In genomic region chr22:17368144-17368726, GRCh38 we compare ENCODE assay signal across 8 cellular contexts. TPM values are rescaled to one million over a fixed set of nuclear protein-coding genes. Genes with fewer than 3 reads are reported as not detected.
DNase-seq lines count a peak whose midpoint lies in the region; ATAC-seq, FAIRE-seq and TF ChIP-seq lines count a peak whose summit lies in the region.

No MANE protein-coding gene starts in this region.

- ATAC-seq in CD4-positive, alpha-beta T cell (ENCODE audit: poor library complexity) = no peak
- ATAC-seq in GM19328 (IDR thresholded peaks at IDR 0.05; ENCODE audit: unreplicated experiment) = no peak
- ATAC-seq in GM19035 (IDR thresholded peaks at IDR 0.05; ENCODE audit: unreplicated experiment) = no peak

- H2BK5ac ChIP-seq in H1 (ENCODE audit: low read depth, low read length) = peak overlapping the region; percentile 97

- H2BK20ac ChIP-seq in H1 (ENCODE audit: low read length) = no peak overlapping the region

- peak overlapping the region; percentile 83 to 93 (median 86) for H3K9ac ChIP-seq in H1 (replicated peaks in 1 of 4; ENCODE audit: extremely low read depth in 1 of 4, low read depth in 3 of 4, low read length in 3 of 4)

- H3K4me3 ChIP-seq in MG63 (peak overlapping the region; percentile 30; the same call in 1 of the 2 replicates), H1 (ENCODE audit: extremely low read depth in 1 of 4, insufficient read depth in 2 of 4, low read depth in 3 of 4, low read length in 4 of 4) (peak overlapping the region; percentile 65 to 92 (median 81))

- H3K23ac ChIP-seq in H1 (ENCODE audit: insufficient read length) = no peak overlapping the region

- no peak overlapping the region; the same call in 1 of the 2 replicates for H2AK5ac ChIP-seq in H1 (ENCODE audit: low read depth, low read length)

- H4K91ac ChIP-seq in H1 (replicated peaks; ENCODE audit: insufficient read length, low read length) = peak overlapping the region; percentile 98

- no peak overlapping the region for H3K4ac ChIP-seq in H1 (replicated peaks; ENCODE audit: insufficient read length, low read depth, low read length)

- H3K4me1 ChIP-seq in H1 (replicated peaks in 1 of 4; ENCODE audit: control insufficient read depth in 3 of 4, insufficient read depth in 4 of 4, low read length in 3 of 4) = peaks cover 0 to 13% (median 4%) of the 10 kb centered on the region in 4 experiments; a peak in 5 of 7 replicates

- peak overlapping the region; percentile 20 for H4K5ac ChIP-seq in H1 (ENCODE audit: insufficient read length, low read depth, low read length)

- no peak for DNase-seq in CD4-positive, alpha-beta T cell
- DNase-seq in MG63 = peak; percentile 6
- no peak for DNase-seq in H1 (ENCODE audit: low read depth in 1 of 2, low spot score in 2 of 2)
- no peak for DNase-seq in neural crest cell (ENCODE audit: low read depth, low spot score)
- no peak for DNase-seq in SIG-M5 (lab: John Stamatoyannopoulos, UW)
- DNase-seq in NCI-H774 (lab: John Stamatoyannopoulos, UW) = no peak

- H3K27me3 Mint-ChIP-seq in CD4-positive, alpha-beta T cell = peaks cover 65% of the 10 kb centered on the region
- no peaks in the 10 kb centered on the region for H3K27me3 Mint-ChIP-seq in neural crest cell (ENCODE audit: low read depth)

- H3K36me3 ChIP-seq in MG63 = no peaks in the 10 kb centered on the region
- H3K36me3 ChIP-seq in H1 (ENCODE audit: control insufficient read depth in 2 of 4, insufficient read depth in 4 of 4, low read length in 3 of 4) = no peaks in the 10 kb centered on the region

- no peaks in the 10 kb centered on the region for H4K20me1 ChIP-seq in H1 (replicated peaks in 1 of 2; ENCODE audit: control insufficient read depth in 1 of 2, insufficient read depth in 2 of 2, low read length in 2 of 2)

- H3K27me3 ChIP-seq in CD4-positive, alpha-beta T cell (ENCODE audit: control insufficient read depth, insufficient read depth, low read length) = peaks cover 59% of the 10 kb centered on the region
- H3K27me3 ChIP-seq in MG63 (peaks cover 47% of the 10 kb centered on the region), H1 (replicated peaks in 1 of 4; ENCODE audit: control insufficient read depth in 3 of 4, extremely low read depth in 1 of 4, insufficient read depth in 3 of 4, low read length in 3 of 4) (no peaks in the 10 kb centered on the region)

- peaks cover 12% of the 10 kb centered on the region; the same call in 1 of the 2 replicates for H3K23me2 ChIP-seq in H1 (ENCODE audit: low read depth, low read length)

- H3K4me1 Mint-ChIP-seq in CD4-positive, alpha-beta T cell (ENCODE audit: low read depth) = peaks cover 29% of the 10 kb centered on the region
- peaks cover 37% of the 10 kb centered on the region for H3K4me1 Mint-ChIP-seq in neural crest cell

- H3K4me2 ChIP-seq in H1 (ENCODE audit: insufficient read depth in 1 of 2, low read depth in 2 of 2, low read length in 2 of 2) = peak overlapping the region; percentile 74 to 75

- no peaks in the 10 kb centered on the region for H3K9me3 Mint-ChIP-seq in CD4-positive, alpha-beta T cell
- H3K9me3 Mint-ChIP-seq in neural crest cell = no peaks in the 10 kb centered on the region

- peak overlapping the region; percentile 53; the same call in 1 of the 2 replicates for H2BK12ac ChIP-seq in H1 (ENCODE audit: low read depth, low read length)

- H2BK15ac ChIP-seq in H1 (ENCODE audit: low read length) = no peak overlapping the region

- H3K79me2 ChIP-seq in H1 (ENCODE audit: control insufficient read depth in 1 of 2, insufficient read depth in 2 of 2, low read length in 2 of 2) = peaks cover 34 to 50% of the 10 kb centered on the region in 2 experiments

- WGBS in H1 (ENCODE audit: extremely low coverage in 1 of 2, insufficient coverage in 1 of 2, insufficient read length in 1 of 2, insufficient replicate concordance in 2 of 2, low coverage in 1 of 2, low lambda C conversion rate in 2 of 2, missing lambda C conversion rate in 1 of 2), 2 experiments = 3% methylated on average over 18 of the region's 18 CpGs; no CpG with 5 or more reads in 1 of the 2 experiments

- TF ChIP-seq RAD21 in H1 (IDR thresholded peaks at IDR 0.05 in 1 of 2, conservative IDR thresholded peaks at IDR 0.05 in 1 of 2; ENCODE audit: low read depth in 2 of 2, low read length in 2 of 2) = no peak; a peak in 1 of 4 replicates

- H4K8ac ChIP-seq in H1 (ENCODE audit: extremely low read depth, insufficient read depth, low read length) = peak overlapping the region; percentile 95; the same call in 1 of the 2 replicates

- H3K27ac Mint-ChIP-seq in CD4-positive, alpha-beta T cell = no peak overlapping the region
- H3K27ac Mint-ChIP-seq in neural crest cell (ENCODE audit: unreplicated experiment) = peak overlapping the region; percentile 95

- no peaks in the 10 kb centered on the region for H3K9me3 ChIP-seq in CD4-positive, alpha-beta T cell (ENCODE audit: control insufficient read depth, low read length)
- H3K9me3 ChIP-seq in MG63 = no peaks in the 10 kb centered on the region
- no peaks in the 10 kb centered on the region for H3K9me3 ChIP-seq in H1 (ENCODE audit: insufficient read depth in 2 of 2, low read depth in 1 of 2, low read length in 1 of 2)

- H3K79me1 ChIP-seq in H1 (ENCODE audit: low read depth, low read length) = 0 out of 2 replicates have a peak, but pooled peaks cover 2% of the 10 kb centered on the region

- peak overlapping the region; percentile 92 for H3K56ac ChIP-seq in H1 (replicated peaks; ENCODE audit: insufficient read length, low read depth, low read length)

- no peak for FAIRE-seq in H1 (lab: Jason Lieb, UNC)

- peak overlapping the region; percentile 56 for H2BK120ac ChIP-seq in H1 (replicated peaks; ENCODE audit: low read depth, low read length)

- no peak overlapping the region for H3K27ac ChIP-seq in CD4-positive, alpha-beta T cell (ENCODE audit: low read depth, low read length)
- H3K27ac ChIP-seq in H1 (ENCODE audit: low read depth, low read length) = peak overlapping the region; percentile 91

- peak in 1 of 2 experiments; percentile 85; a peak in 2 of 3 replicates for TF ChIP-seq POLR2A in H1 (IDR thresholded peaks at IDR 0.05; ENCODE audit: control extremely low read depth in 1 of 2, low read depth in 2 of 2, low read length in 2 of 2)

- H3K14ac ChIP-seq in H1 (ENCODE audit: insufficient read length) = no peak overlapping the region

- no peak overlapping the region for H2AFZ ChIP-seq in H1 (ENCODE audit: low read length)

- POLR2A ChIA-PET in CD4-positive, alpha-beta T cell (lab: Charles Lee) = interaction anchor here (1.5 kb wide), 1 partner anchor 110 kb away, joined by 4 read pairs; no protein-coding TSS in a partner anchor
- POLR2A ChIA-PET in H1 (lab: Charles Lee; ENCODE audit: partially characterized antibody) = interaction anchor here (0.6 to 4.5 kb wide), 29 partner anchors 9 to 134 kb away, joined by 3 to 41 read pairs (median 4); no protein-coding TSS in a partner anchor

- TF ChIP-seq CTCF in CD4-positive, alpha-beta T cell (IDR thresholded peaks at IDR 0.05) = no peak
- no peak for TF ChIP-seq CTCF in H1 (IDR thresholded peaks at IDR 0.05; ENCODE audit: control extremely low read depth in 1 of 3, insufficient read depth in 1 of 3, low read depth in 1 of 3, low read length in 3 of 3)
- TF ChIP-seq CTCF in neural crest cell (conservative IDR thresholded peaks at IDR 0.05) = no peak

- no peaks in the 10 kb centered on the region for H3K36me3 Mint-ChIP-seq in CD4-positive, alpha-beta T cell (ENCODE audit: low read depth)
- H3K36me3 Mint-ChIP-seq in neural crest cell (ENCODE audit: low read depth) = no peaks in the 10 kb centered on the region

- peak overlapping the region; percentile 81 for H3K4me3 Mint-ChIP-seq in CD4-positive, alpha-beta T cell
- peak overlapping the region; percentile 96 for H3K4me3 Mint-ChIP-seq in neural crest cell

- H3K18ac ChIP-seq in H1 (ENCODE audit: extremely low read depth, low read length) = peak overlapping the region; percentile 96

- no peak for TF ChIP-seq EP300 in H1 (IDR thresholded peaks at IDR 0.05; ENCODE audit: borderline replicate concordance in 1 of 2, low read depth in 2 of 2, low read length in 2 of 2)

- CTCF ChIA-PET in CD4-positive, alpha-beta T cell (lab: Charles Lee) = no interaction called here
- CTCF ChIA-PET in H1 (lab: Charles Lee; ENCODE audit: partially characterized antibody) = interaction anchor here (1.0 to 4.4 kb wide), 11 partner anchors 48 to 196 kb away, joined by 3 to 22 read pairs (median 4); no protein-coding TSS in a partner anchor

- intact Hi-C loops in CD4-positive, alpha-beta T cell (cut with DNase I, micrococcal nuclease) = loop anchor here (5.0 to 10.0 kb wide), 6 partner anchors 57 to 291 kb away; partner anchors contain the start of gene ADA2 (in 2 of the 2)

TF ChIP-seq in H1, 55 proteins besides CTCF, POLR2A, EP300 and RAD21 (continues in another document):
- no peak for TF ChIP-seq JUN (IDR thresholded peaks at IDR 0.05; ENCODE audit: low read depth, low read length)
- no peak for TF ChIP-seq POLR2AphosphoS5 (IDR thresholded peaks at IDR 0.05; ENCODE audit: low read depth, low read length)
- TF ChIP-seq FOSL1 (IDR thresholded peaks at IDR 0.05; ENCODE audit: insufficient read depth, low read depth, low read length) = no peak
- no peak for TF ChIP-seq TAF7 (optimal IDR thresholded peaks at IDR 0.05; ENCODE audit: borderline replicate concordance, low read depth, low read length)
- no peak for TF ChIP-seq CBX8 (IDR thresholded peaks at IDR 0.05; ENCODE audit: borderline replicate concordance, low read depth, low read length)
- peak; percentile 22 for TF ChIP-seq KDM4A (IDR thresholded peaks at IDR 0.05; ENCODE audit: low read depth, low read length, severe bottlenecking)
- TF ChIP-seq SIN3A (conservative IDR thresholded peaks at IDR 0.05 in 1 of 2, IDR thresholded peaks at IDR 0.05 in 1 of 2; ENCODE audit: low read depth in 1 of 2, low read length in 2 of 2) = peak; percentile 7 to 43; a peak in 1 of 4 replicates
- TF ChIP-seq CTBP2 (IDR thresholded peaks at IDR 0.05; ENCODE audit: borderline replicate concordance, insufficient read depth, insufficient read length, low read length) = no peak
- TF ChIP-seq NANOG (IDR thresholded peaks at IDR 0.05; ENCODE audit: insufficient read depth, low read depth, low read length, poor library complexity, severe bottlenecking) = no peak
- TF ChIP-seq BRCA1 (IDR thresholded peaks at IDR 0.05; ENCODE audit: low read depth, low read length) = no peak
- TF ChIP-seq CHD2 (IDR thresholded peaks at IDR 0.05; ENCODE audit: low read length) = peak; percentile 79

RNA-seq across cellular contexts. Expression of gene CECR2, which starts 1.0 kb away (rescaled TPM):
- not detected for total RNA-seq in CD4-positive, alpha-beta T cell
- 0.07 and 0.20 TPM in 2 replicates for total RNA-seq in MG63 (2014; rRNA removed; shearing (Covaris generic); ENCODE audit: low replicate concordance)
- 123 and 131 TPM in 2 replicates for total RNA-seq in H1 (2021; fragmentation: NEBNext Ultra II Directional; extraction: Animal tissue kit (Norgen Biotek cat#: 25700))
- polyA plus RNA-seq in H1 (2011; rRNA removed) = 18.3 and 22.2 TPM in 2 replicates
- polyA plus RNA-seq in H1 (2011; cell fraction: cytosol; rRNA removed) = 17.7 TPM
- 41.9 TPM for polyA plus RNA-seq in H1 (2011; cell fraction: nucleus; rRNA removed)
- polyA plus RNA-seq in H1 (2012, experiment 1 of 2) = 35.3 to 44.8 TPM (median 42.0 TPM) in 4 replicates
- 5.8 TPM for polyA plus RNA-seq in H1 (2012, experiment 2 of 2)
- 33.3 TPM for polyA plus RNA-seq in H1 (2013, experiment 1 of 2)
- polyA plus RNA-seq in H1 (2013, experiment 2 of 2) = 30.9 TPM
- 55.8 and 66.8 TPM in 2 replicates for polyA minus RNA-seq in H1 (2011; rRNA and poly(A)+ RNA removed)
- polyA minus RNA-seq in H1 (2011; cell fraction: cytosol; rRNA and poly(A)+ RNA removed) = 60.4 TPM
- polyA minus RNA-seq in H1 (2011; cell fraction: nucleus; rRNA and poly(A)+ RNA removed) = 55.3 TPM
- total RNA-seq in neural crest cell = 32.8 and 34.6 TPM in 2 replicates

Comparison
In these comparisons a context has a peak if more than half of its experiments do, and no peak if none do; other contexts are left out.
1. RNA of gene CECR2, which starts 1.0 kb away (total RNA-seq): 123 to 131 TPM in H1 and 32.8 to 34.6 TPM in neural crest cell; 0.07 to 0.20 TPM in MG63 and not detected in CD4-positive, alpha-beta T cell; every median in the first group is over 10 times any median in the second.